1 cellular context compared by ENCODE assay signal in genomic region chr11:18575361-18575760, GRCh38.
TF ChIP-seq lines count a peak whose summit lies in the region.

No MANE protein-coding gene starts in this region.

TF ChIP-seq in endothelial cell of umbilical vein, 7 proteins besides CTCF, POLR2A, EP300 and RAD21:
- TF ChIP-seq MYC (IDR thresholded peaks at IDR 0.05; ENCODE audit: low read depth, low read length) (no peak), EZH2 (IDR thresholded peaks at IDR 0.05; ENCODE audit: borderline replicate concordance, low read depth, low read length, severe bottlenecking) (no peak), MAX (IDR thresholded peaks at IDR 0.05; ENCODE audit: insufficient read depth, insufficient read length) (no peak), POLR2AphosphoS5 (IDR thresholded peaks at IDR 0.05; ENCODE audit: insufficient read depth, low read depth, low read length) (no peak), FOS (IDR thresholded peaks at IDR 0.05; ENCODE audit: borderline replicate concordance, insufficient read depth, low read length) (no peak), GATA2 (IDR thresholded peaks at IDR 0.05; ENCODE audit: insufficient read depth, insufficient read length, low read depth, low read length) (no peak), JUN (IDR thresholded peaks at IDR 0.05; ENCODE audit: borderline replicate concordance, insufficient read depth, insufficient read length, low read depth) (no peak)
TF ChIP-seq in endothelial cell of umbilical vein: peak in this region for 0.
